11 cellular contexts compared by ENCODE assay signal in genomic region chr10:93475871-93476270, GRCh38. TPM values are rescaled to one million over a fixed set of nuclear protein-coding genes. Genes with fewer than 3 reads are reported as not detected.
DNase-seq lines count a peak whose midpoint lies in the region; ATAC-seq, FAIRE-seq and TF ChIP-seq lines count a peak whose summit lies in the region.
"Had no signal": no experiment of that assay in that cellular context is flagged by ENCODE, and none has a peak within 500 bp of the region (broad histone marks: within the 10 kb centered on the region; RNA-seq: fewer than 3 reads in every experiment).

No MANE protein-coding gene starts in this region.

- BruUV-seq in HepG2 (replicated peaks; lab: Mats Ljungman, UMichigan), result no TSS peak

- DNase-seq in HepG2 (ENCODE audit: low spot score) (peak; percentile 36), right lobe of liver (no peak), astrocyte (ENCODE audit: low read depth) (peak; percentile 97), left lung (no peak), OCI-M1 (lab: John Stamatoyannopoulos, UW) (no peak), occipital lobe (lab: John Stamatoyannopoulos, UW) (no peak)
- DNase-seq in CD4-positive, alpha-beta memory T cell, result no peak
- DNase-seq: activated CD4-positive, alpha-beta T cell treated with anti-CD3 and anti-CD28 coated beads for 4 hours; activated naive CD8-positive, alpha-beta T cell treated with anti-CD3 and anti-CD28 coated beads for 36 hours; stimulated activated CD4-positive, alpha-beta T cell treated with anti-CD3 and anti-CD28 coated beads, Interleukin-1b, Interleukin-23, amount 100 ng/mL, for 48 hours had no signal

- H3K27me3 Mint-ChIP-seq in astrocyte (ENCODE audit: low read depth, unreplicated experiment), result no peaks in the 10 kb centered on the region
- H3K27me3 Mint-ChIP-seq in CD4-positive, alpha-beta memory T cell, result peaks cover 2 to 3% of the 10 kb centered on the region in 2 donors
- H3K27me3 Mint-ChIP-seq: activated naive CD8-positive, alpha-beta T cell treated with anti-CD3 and anti-CD28 coated beads for 36 hours had no signal

- H3K27ac Mint-ChIP-seq in astrocyte (ENCODE audit: unreplicated experiment), result peak overlapping the region; percentile 34
- no peak overlapping the region for H3K27ac Mint-ChIP-seq in CD4-positive, alpha-beta memory T cell
- H3K27ac Mint-ChIP-seq: activated naive CD8-positive, alpha-beta T cell treated with anti-CD3 and anti-CD28 coated beads for 36 hours had no signal

- H3K4me2 ChIP-seq in HepG2 (ENCODE audit: low read depth, low read length), result no peak overlapping the region
- peak overlapping the region; percentile 48 for H3K4me2 ChIP-seq in astrocyte (ENCODE audit: low read length)

- FAIRE-seq in HepG2 (lab: Jason Lieb, UNC), result no peak
- peak; percentile 50 for FAIRE-seq in astrocyte (lab: Jason Lieb, UNC)

- H3K9ac ChIP-seq in HepG2 (ENCODE audit: insufficient read depth, low read depth, low read length) (no peak overlapping the region), astrocyte (ENCODE audit: low read length) (peak overlapping the region; percentile 67)

- 0% methylated on average over 2 of the region's 2 CpGs for WGBS in HepG2 (ENCODE audit: low lambda C conversion rate)
- 30% methylated on average over 1 of the region's 2 CpGs for WGBS in right lobe of liver (ENCODE audit: insufficient coverage, low coverage, low lambda C conversion rate, missing lambda C conversion rate)

- H3K4me3 Mint-ChIP-seq in astrocyte (ENCODE audit: unreplicated experiment), result no peak overlapping the region
- no peak overlapping the region for H3K4me3 Mint-ChIP-seq in CD4-positive, alpha-beta memory T cell
- H3K4me3 Mint-ChIP-seq: activated naive CD8-positive, alpha-beta T cell treated with anti-CD3 and anti-CD28 coated beads for 36 hours had no signal

- ATAC-seq in HepG2 (no peak), right lobe of liver (no peak), left lung (peak; percentile 78), GM21619 (IDR thresholded peaks at IDR 0.05; ENCODE audit: unreplicated experiment) (no peak)

- H3K9me3 ChIP-seq in HepG2 (ENCODE audit: low read length), result no peaks in the 10 kb centered on the region
- no peaks in the 10 kb centered on the region for H3K9me3 ChIP-seq in right lobe of liver
- H3K9me3 ChIP-seq in astrocyte (ENCODE audit: insufficient read depth, low read depth, low read length), result no peaks in the 10 kb centered on the region
- no peaks in the 10 kb centered on the region for H3K9me3 ChIP-seq in left lung
- H3K9me3 ChIP-seq in CD4-positive, alpha-beta memory T cell (ENCODE audit: control insufficient read depth in 1 of 2, low read length in 2 of 2), result no peaks in the 10 kb centered on the region

- H3K4me1 ChIP-seq in HepG2 (ENCODE audit: insufficient read depth, low read length) (no peaks in the 10 kb centered on the region), right lobe of liver (no peaks in the 10 kb centered on the region), astrocyte (ENCODE audit: insufficient read depth, low read length) (peaks cover 68% of the 10 kb centered on the region), left lung (peaks cover 18 to 71% of the 10 kb centered on the region in 2 donors)
- H3K4me1 ChIP-seq in CD4-positive, alpha-beta memory T cell (ENCODE audit: insufficient read depth, low read length), result no peaks in the 10 kb centered on the region

- peaks cover 61% of the 10 kb centered on the region for H3K4me1 Mint-ChIP-seq in astrocyte (ENCODE audit: low read depth, unreplicated experiment)
- H3K4me1 Mint-ChIP-seq in CD4-positive, alpha-beta memory T cell, result no peaks in the 10 kb centered on the region

- no peak for TF ChIP-seq EP300 in HepG2 (IDR thresholded peaks at IDR 0.05; ENCODE audit: low read depth in 2 of 2, low read length in 2 of 2)
- TF ChIP-seq EP300 in HepG2 (CRISPR knock-in tag; IDR thresholded peaks at IDR 0.05; ENCODE audit: borderline replicate concordance), result no peak

- intact Hi-C loops in HepG2 (cut with micrococcal nuclease; ENCODE audit: unreplicated experiment), result no loop called here
- intact Hi-C loops in right lobe of liver (cut with DNase I), result no loop called here
- intact Hi-C loops in left lung (cut with DNase I), result no loop called here
- intact Hi-C loops in CD4-positive, alpha-beta memory T cell (cut with micrococcal nuclease), result no loop called here

- H3K4me3 ChIP-seq in HepG2 (replicated peaks in 1 of 3; ENCODE audit: insufficient read depth in 1 of 3, low read depth in 2 of 3, low read length in 3 of 3) (no peak overlapping the region), right lobe of liver (no peak overlapping the region), astrocyte (ENCODE audit: insufficient read depth, low read depth, low read length) (no peak overlapping the region), left lung (no peak overlapping the region)
- H3K4me3 ChIP-seq in CD4-positive, alpha-beta memory T cell (ENCODE audit: low read length in 2 of 2), result no peak overlapping the region

- CTCF ChIA-PET in HepG2 (lab: Yijun Ruan, JAX; ENCODE audit: low intra/inter-chr PET ratio, low total read pairs), result no interaction called here
- CTCF ChIA-PET in CD4-positive, alpha-beta memory T cell (lab: Charles Lee; ENCODE audit: partially characterized antibody), result interaction anchor here (0.7 to 22.9 kb wide), 3 partner anchors 13 to 94 kb away, joined by 3 to 726 read pairs (median 4); no protein-coding TSS in a partner anchor

- no peak for TF ChIP-seq RAD21 in HepG2 (CRISPR knock-in tag; IDR thresholded peaks at IDR 0.05)

- peaks cover 0 to 1% of the 10 kb centered on the region in 2 experiments; a peak in 1 of 5 replicates for H3K27me3 ChIP-seq in HepG2 (ENCODE audit: control insufficient read depth in 1 of 2, insufficient read depth in 2 of 2, low read length in 2 of 2)
- H3K27me3 ChIP-seq in right lobe of liver, result no peaks in the 10 kb centered on the region
- no peaks in the 10 kb centered on the region for H3K27me3 ChIP-seq in astrocyte (ENCODE audit: insufficient read depth, low read length)
- peaks cover 0 to under 1% of the 10 kb centered on the region in 2 donors for H3K27me3 ChIP-seq in left lung
- H3K27me3 ChIP-seq in CD4-positive, alpha-beta memory T cell (ENCODE audit: insufficient read depth, low read length), result no peaks in the 10 kb centered on the region

- POLR2A ChIA-PET in HepG2 (lab: Yijun Ruan, JAX), result no interaction called here
- POLR2A ChIA-PET in CD4-positive, alpha-beta memory T cell (lab: Charles Lee; ENCODE audit: partially characterized antibody), result interaction anchor here (1.2 kb wide), 1 partner anchor 96 kb away, joined by 3 read pairs; no protein-coding TSS in a partner anchor

- H3K36me3 ChIP-seq in HepG2 (replicated peaks in 1 of 2; ENCODE audit: control insufficient read depth in 1 of 2, insufficient read depth in 2 of 2, low read length in 2 of 2), result no peaks in the 10 kb centered on the region
- no peaks in the 10 kb centered on the region for H3K36me3 ChIP-seq in right lobe of liver
- H3K36me3 ChIP-seq in astrocyte (ENCODE audit: insufficient read depth, low read length), result peaks cover 38% of the 10 kb centered on the region
- peaks cover 0 to 5% of the 10 kb centered on the region in 2 donors for H3K36me3 ChIP-seq in left lung
- no peaks in the 10 kb centered on the region for H3K36me3 ChIP-seq in CD4-positive, alpha-beta memory T cell (ENCODE audit: insufficient read depth, low read length)

- H3K27ac ChIP-seq in HepG2 (ENCODE audit: extremely low read length, insufficient read depth, low read length) (no peak overlapping the region), right lobe of liver (no peak overlapping the region), astrocyte (ENCODE audit: low read depth, low read length) (peak overlapping the region; percentile 92), left lung (peak overlapping the region; percentile 53 to 54)
- H3K27ac ChIP-seq in CD4-positive, alpha-beta memory T cell (ENCODE audit: low read depth, low read length), result no peak overlapping the region

- TF ChIP-seq POLR2A in HepG2 (IDR thresholded peaks at IDR 0.05; ENCODE audit: insufficient read depth in 1 of 2, low read depth in 2 of 2, low read length in 2 of 2), result no peak
- no peak for TF ChIP-seq POLR2A in right lobe of liver (IDR thresholded peaks at IDR 0.05)

- H2AFZ ChIP-seq in HepG2 (ENCODE audit: low read length), result no peak overlapping the region
- H2AFZ ChIP-seq in astrocyte (ENCODE audit: low read depth, low read length), result no peak overlapping the region

- no peaks in the 10 kb centered on the region for H4K20me1 ChIP-seq in HepG2 (ENCODE audit: insufficient read depth, low read length)
- peaks cover 31% of the 10 kb centered on the region for H4K20me1 ChIP-seq in astrocyte (ENCODE audit: insufficient read depth, low read length)

- TF ChIP-seq CTCF in HepG2 (CRISPR knock-in tag; IDR thresholded peaks at IDR 0.05), result no peak
- no peak for TF ChIP-seq CTCF in right lobe of liver (IDR thresholded peaks at IDR 0.05)
- TF ChIP-seq CTCF in astrocyte (IDR thresholded peaks at IDR 0.05; ENCODE audit: insufficient read depth, low read depth, low read length), result no peak
- no peak for TF ChIP-seq CTCF in left lung (IDR thresholded peaks at IDR 0.05)

- no peaks in the 10 kb centered on the region for H3K9me3 Mint-ChIP-seq in astrocyte (ENCODE audit: unreplicated experiment)
- H3K9me3 Mint-ChIP-seq in CD4-positive, alpha-beta memory T cell, result no peaks in the 10 kb centered on the region
- H3K9me3 Mint-ChIP-seq: activated naive CD8-positive, alpha-beta T cell treated with anti-CD3 and anti-CD28 coated beads for 36 hours had no signal

- in situ Hi-C loops in HepG2 (cut with HindIII; ENCODE audit: extremely low pct_ligation_motif_present, low pct_unique_long_range_greater_than_20kb), result no loop called here

- H3K36me3 Mint-ChIP-seq in astrocyte (ENCODE audit: low read depth, unreplicated experiment), result peaks cover 14% of the 10 kb centered on the region
- no peaks in the 10 kb centered on the region for H3K36me3 Mint-ChIP-seq in CD4-positive, alpha-beta memory T cell

- no peaks in the 10 kb centered on the region for H3K79me2 ChIP-seq in HepG2 (ENCODE audit: insufficient read depth, low read length)
- peaks cover 90% of the 10 kb centered on the region for H3K79me2 ChIP-seq in astrocyte (ENCODE audit: insufficient read depth, low read length)

RNA-seq across cellular contexts. Expression of gene MYOF, which starts 6.3 kb away (rescaled TPM):
- total RNA-seq in HepG2 (2016; rRNA removed; fragmentation: Illumina TruSeq; extraction: Trizol) (0.42 and 0.66 TPM in 2 replicates), right lobe of liver (10 to 100 TPM in 1 of 6 experiments, 1 to 10 TPM in 5; 1.9 to 14.6 (median 3.2) TPM), astrocyte (299 and 306 TPM in 2 replicates), left lung (100 to 1,000 TPM; 241 to 295 TPM), occipital lobe (3.6 TPM)
- total RNA-seq in HepG2 (2016; cell fraction: cytosol; rRNA removed; fragmentation: Illumina TruSeq; extraction: Trizol; ENCODE audit: low read depth), result not detected in 2 replicates
- 0.56 and 0.71 TPM in 2 replicates for total RNA-seq in HepG2 (2016; cell fraction: insoluble cytoplasmic fraction; rRNA removed; fragmentation: Illumina TruSeq; extraction: Trizol)
- 0.06 and 0.14 TPM in 2 replicates for total RNA-seq in HepG2 (2016; cell fraction: membrane; rRNA removed; fragmentation: Illumina TruSeq; extraction: Trizol)
- 0.60 and 0.68 TPM in 2 replicates for total RNA-seq in HepG2 (2016; cell fraction: nucleus; rRNA removed; fragmentation: Illumina TruSeq; extraction: Trizol)
- polyA plus RNA-seq in HepG2 (2011; rRNA removed), result 0.17 and 0.18 TPM in 2 replicates
- polyA plus RNA-seq in HepG2 (2011; cell fraction: cytosol; rRNA removed), result 0.13 and 0.23 TPM in 2 replicates
- polyA plus RNA-seq in HepG2 (2011; cell fraction: nucleus; rRNA removed), result 0.29 and 0.52 TPM in 2 replicates
- 0.08 and 0.13 TPM in 2 replicates for polyA plus RNA-seq in HepG2 (2012)
- 0.03 and 0.08 TPM in 2 replicates for polyA plus RNA-seq in HepG2 (2016; cell fraction: cytosol; fragmentation: Illumina TruSeq; extraction: Trizol; ENCODE audit: low read depth)
- 0.35 and 0.50 TPM in 2 replicates for polyA plus RNA-seq in HepG2 (2016; cell fraction: insoluble cytoplasmic fraction; fragmentation: Illumina TruSeq; extraction: Trizol; ENCODE audit: low read depth)
- 0.03 and 0.05 TPM in 2 replicates for polyA plus RNA-seq in HepG2 (2016; cell fraction: membrane; fragmentation: Illumina TruSeq; extraction: Trizol; ENCODE audit: low read depth)
- polyA plus RNA-seq in HepG2 (2016; cell fraction: nucleus; fragmentation: Illumina TruSeq; extraction: Trizol; ENCODE audit: insufficient read depth, low read depth), result 0.85 and 0.89 TPM in 2 replicates
- polyA minus RNA-seq in HepG2 (2011; rRNA and poly(A)+ RNA removed; ENCODE audit: low replicate concordance), result 0.12 and 47.0 TPM in 2 replicates
- 0.62 and 0.79 TPM in 2 replicates for polyA minus RNA-seq in HepG2 (2011; cell fraction: cytosol; rRNA and poly(A)+ RNA removed)
- 0.37 and 0.77 TPM in 2 replicates for polyA minus RNA-seq in HepG2 (2011; cell fraction: nucleus; rRNA and poly(A)+ RNA removed)
- total RNA-seq in CD4-positive, alpha-beta memory T cell, result 1 to 10 TPM; 1.2 to 2.2 TPM
- polyA plus RNA-seq in CD4-positive, alpha-beta memory T cell, result not detected

RNA-seq across cellular contexts. Expression of gene CEP55, which starts 20.5 kb away (rescaled TPM):
- total RNA-seq in HepG2 (2016; rRNA removed; fragmentation: Illumina TruSeq; extraction: Trizol) (17.1 and 27.3 TPM in 2 replicates), right lobe of liver (under 1 TPM in 5 of 6 experiments, not detected in 1; 0.16 to 0.56 (median 0.43) TPM), astrocyte (2.0 and 3.7 TPM in 2 replicates), left lung (1 to 10 TPM; 3.4 to 9.5 TPM), occipital lobe (1.9 TPM)
- total RNA-seq in HepG2 (2016; cell fraction: cytosol; rRNA removed; fragmentation: Illumina TruSeq; extraction: Trizol; ENCODE audit: low read depth), result 3.8 and 5.0 TPM in 2 replicates
- total RNA-seq in HepG2 (2016; cell fraction: insoluble cytoplasmic fraction; rRNA removed; fragmentation: Illumina TruSeq; extraction: Trizol), result 18.0 and 28.7 TPM in 2 replicates
- 10.4 and 11.4 TPM in 2 replicates for total RNA-seq in HepG2 (2016; cell fraction: membrane; rRNA removed; fragmentation: Illumina TruSeq; extraction: Trizol)
- 10.3 and 12.4 TPM in 2 replicates for total RNA-seq in HepG2 (2016; cell fraction: nucleus; rRNA removed; fragmentation: Illumina TruSeq; extraction: Trizol)
- polyA plus RNA-seq in HepG2 (2011; rRNA removed), result 3.4 and 6.5 TPM in 2 replicates
- polyA plus RNA-seq in HepG2 (2011; cell fraction: cytosol; rRNA removed), result 2.6 and 2.7 TPM in 2 replicates
- 1.4 and 1.8 TPM in 2 replicates for polyA plus RNA-seq in HepG2 (2011; cell fraction: nucleus; rRNA removed)
- polyA plus RNA-seq in HepG2 (2012), result 3.0 and 6.8 TPM in 2 replicates
- polyA plus RNA-seq in HepG2 (2016; cell fraction: cytosol; fragmentation: Illumina TruSeq; extraction: Trizol; ENCODE audit: low read depth), result 3.0 and 3.1 TPM in 2 replicates
- 27.1 and 27.6 TPM in 2 replicates for polyA plus RNA-seq in HepG2 (2016; cell fraction: insoluble cytoplasmic fraction; fragmentation: Illumina TruSeq; extraction: Trizol; ENCODE audit: low read depth)
- polyA plus RNA-seq in HepG2 (2016; cell fraction: membrane; fragmentation: Illumina TruSeq; extraction: Trizol; ENCODE audit: low read depth), result 6.9 and 8.0 TPM in 2 replicates
- 15.8 and 16.1 TPM in 2 replicates for polyA plus RNA-seq in HepG2 (2016; cell fraction: nucleus; fragmentation: Illumina TruSeq; extraction: Trizol; ENCODE audit: insufficient read depth, low read depth)
- 2.4 and 15.2 TPM in 2 replicates for polyA minus RNA-seq in HepG2 (2011; rRNA and poly(A)+ RNA removed; ENCODE audit: low replicate concordance)
- 4.1 and 4.6 TPM in 2 replicates for polyA minus RNA-seq in HepG2 (2011; cell fraction: cytosol; rRNA and poly(A)+ RNA removed)
- polyA minus RNA-seq in HepG2 (2011; cell fraction: nucleus; rRNA and poly(A)+ RNA removed), result 3.7 and 4.6 TPM in 2 replicates
- total RNA-seq in CD4-positive, alpha-beta memory T cell, result under 1 TPM; 0.17 to 0.30 TPM
- under 1 TPM; 0.36 to 0.69 TPM for polyA plus RNA-seq in CD4-positive, alpha-beta memory T cell

Comparison
In these comparisons a context has a peak if more than half of its experiments do, and no peak if none do; other contexts are left out.
1. DNase-seq: peak in HepG2 (single experiment) and astrocyte (single experiment); none in right lobe of liver (0 of 3), left lung (0 of 2), OCI-M1 (single experiment), CD4-positive, alpha-beta memory T cell (0 of 5) and occipital lobe (single experiment).
2. H3K27ac ChIP-seq: peak in astrocyte (single experiment) and left lung (2 of 2); none in HepG2 (single experiment), right lobe of liver (0 of 3) and CD4-positive, alpha-beta memory T cell (single experiment).
3. RNA of gene MYOF, which starts 6.3 kb away (total RNA-seq): 299 to 306 TPM in astrocyte and 241 to 295 TPM in left lung; 3.6 TPM in occipital lobe (single experiment), 1.9 to 14.6 TPM in right lobe of liver, 1.2 to 2.2 TPM in CD4-positive, alpha-beta memory T cell and 0.06 to 0.71 TPM in HepG2; every median in the first group is over 10 times any median in the second.